1 cellular context compared by ENCODE assay signal in the genomic region with DNA sequence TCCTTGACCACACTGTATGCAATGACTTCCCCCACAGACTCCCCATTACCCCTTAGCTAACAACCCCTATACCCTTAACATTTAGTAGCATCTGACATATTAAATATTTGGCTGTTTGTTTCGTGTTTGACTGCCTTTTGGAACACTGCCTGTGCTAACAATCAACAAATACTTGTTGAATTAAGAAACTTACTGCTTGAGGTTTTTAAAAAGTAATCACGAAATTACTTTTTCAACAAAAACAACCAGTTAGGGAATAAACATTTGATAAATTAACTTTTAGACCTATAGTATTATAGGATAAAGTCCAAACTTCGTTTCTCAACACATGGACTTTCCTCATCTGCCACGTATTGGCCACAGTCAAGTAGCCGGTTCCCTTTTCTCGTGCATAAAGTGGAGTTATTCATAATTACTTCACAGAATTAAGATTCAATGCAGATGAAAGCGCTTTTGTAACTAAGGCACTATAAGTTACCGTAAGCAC.
TF ChIP-seq lines count a peak whose summit lies in the region.

No MANE protein-coding gene starts in this region.

TF ChIP-seq in K562, 482 proteins besides CTCF, POLR2A, EP300 and RAD21:
- TF ChIP-seq ZNF695 (CRISPR knock-in tag; IDR thresholded peaks at IDR 0.05) (no peak), HDGF (IDR thresholded peaks at IDR 0.05) (no peak), BCL6 (CRISPR knock-in tag; IDR thresholded peaks at IDR 0.05) (no peak), FOXP1 (CRISPR knock-in tag; IDR thresholded peaks at IDR 0.05) (0 out of 2 replicates have a peak, but pooled peaks have one; percentile 6), PRMT5 (CRISPR knock-in tag; IDR thresholded peaks at IDR 0.05) (no peak), SNRNP70 (optimal IDR thresholded peaks at IDR 0.05; ENCODE audit: low read depth, low read length) (no peak), ZC3H4 (CRISPR knock-in tag; IDR thresholded peaks at IDR 0.05; ENCODE audit: borderline replicate concordance) (no peak), STAT5B (CRISPR knock-in tag; IDR thresholded peaks at IDR 0.05) (no peak), ZZZ3 (IDR thresholded peaks at IDR 0.05) (no peak), PRPF4 (IDR thresholded peaks at IDR 0.05; ENCODE audit: insufficient read depth, low read depth, low read length, poor library complexity, severe bottlenecking) (no peak), SMAD4 (CRISPR knock-in tag; conservative IDR thresholded peaks at IDR 0.05) (no peak), DMBX1 (CRISPR knock-in tag; IDR thresholded peaks at IDR 0.05; ENCODE audit: borderline replicate concordance) (no peak), BRD9 (IDR thresholded peaks at IDR 0.05; ENCODE audit: low read depth, partially characterized antibody) (no peak), ESRRB (CRISPR knock-in tag; IDR thresholded peaks at IDR 0.05; ENCODE audit: borderline replicate concordance) (no peak), MCM5 (IDR thresholded peaks at IDR 0.05; ENCODE audit: low read depth) (no peak), CTBP1 (IDR thresholded peaks at IDR 0.05; ENCODE audit: borderline replicate concordance) (no peak), PML (IDR thresholded peaks at IDR 0.05; ENCODE audit: low read length) (no peak), NCOA1 (IDR thresholded peaks at IDR 0.05; ENCODE audit: low read depth) (no peak), HDAC3 (IDR thresholded peaks at IDR 0.05; ENCODE audit: borderline replicate concordance, partially characterized antibody) (no peak)
- TF ChIP-seq, protein P1, sequence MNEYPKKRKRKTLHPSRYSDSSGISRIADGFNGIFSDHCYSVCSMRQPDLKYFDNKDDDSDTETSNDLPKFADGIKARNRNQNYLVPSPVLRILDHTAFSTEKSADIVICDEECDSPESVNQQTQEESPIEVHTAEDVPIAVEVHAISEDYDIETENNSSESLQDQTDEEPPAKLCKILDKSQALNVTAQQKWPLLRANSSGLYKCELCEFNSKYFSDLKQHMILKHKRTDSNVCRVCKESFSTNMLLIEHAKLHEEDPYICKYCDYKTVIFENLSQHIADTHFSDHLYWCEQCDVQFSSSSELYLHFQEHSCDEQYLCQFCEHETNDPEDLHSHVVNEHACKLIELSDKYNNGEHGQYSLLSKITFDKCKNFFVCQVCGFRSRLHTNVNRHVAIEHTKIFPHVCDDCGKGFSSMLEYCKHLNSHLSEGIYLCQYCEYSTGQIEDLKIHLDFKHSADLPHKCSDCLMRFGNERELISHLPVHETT (CRISPR knock-in tag; conservative IDR thresholded peaks at IDR 0.05 in 1 of 2, IDR thresholded peaks at IDR 0.05 in 1 of 2) = 0 out of 4 replicates have a peak, but pooled peaks of 1 of the 2 experiments have one; percentile 29
- TF ChIP-seq, protein P2, sequence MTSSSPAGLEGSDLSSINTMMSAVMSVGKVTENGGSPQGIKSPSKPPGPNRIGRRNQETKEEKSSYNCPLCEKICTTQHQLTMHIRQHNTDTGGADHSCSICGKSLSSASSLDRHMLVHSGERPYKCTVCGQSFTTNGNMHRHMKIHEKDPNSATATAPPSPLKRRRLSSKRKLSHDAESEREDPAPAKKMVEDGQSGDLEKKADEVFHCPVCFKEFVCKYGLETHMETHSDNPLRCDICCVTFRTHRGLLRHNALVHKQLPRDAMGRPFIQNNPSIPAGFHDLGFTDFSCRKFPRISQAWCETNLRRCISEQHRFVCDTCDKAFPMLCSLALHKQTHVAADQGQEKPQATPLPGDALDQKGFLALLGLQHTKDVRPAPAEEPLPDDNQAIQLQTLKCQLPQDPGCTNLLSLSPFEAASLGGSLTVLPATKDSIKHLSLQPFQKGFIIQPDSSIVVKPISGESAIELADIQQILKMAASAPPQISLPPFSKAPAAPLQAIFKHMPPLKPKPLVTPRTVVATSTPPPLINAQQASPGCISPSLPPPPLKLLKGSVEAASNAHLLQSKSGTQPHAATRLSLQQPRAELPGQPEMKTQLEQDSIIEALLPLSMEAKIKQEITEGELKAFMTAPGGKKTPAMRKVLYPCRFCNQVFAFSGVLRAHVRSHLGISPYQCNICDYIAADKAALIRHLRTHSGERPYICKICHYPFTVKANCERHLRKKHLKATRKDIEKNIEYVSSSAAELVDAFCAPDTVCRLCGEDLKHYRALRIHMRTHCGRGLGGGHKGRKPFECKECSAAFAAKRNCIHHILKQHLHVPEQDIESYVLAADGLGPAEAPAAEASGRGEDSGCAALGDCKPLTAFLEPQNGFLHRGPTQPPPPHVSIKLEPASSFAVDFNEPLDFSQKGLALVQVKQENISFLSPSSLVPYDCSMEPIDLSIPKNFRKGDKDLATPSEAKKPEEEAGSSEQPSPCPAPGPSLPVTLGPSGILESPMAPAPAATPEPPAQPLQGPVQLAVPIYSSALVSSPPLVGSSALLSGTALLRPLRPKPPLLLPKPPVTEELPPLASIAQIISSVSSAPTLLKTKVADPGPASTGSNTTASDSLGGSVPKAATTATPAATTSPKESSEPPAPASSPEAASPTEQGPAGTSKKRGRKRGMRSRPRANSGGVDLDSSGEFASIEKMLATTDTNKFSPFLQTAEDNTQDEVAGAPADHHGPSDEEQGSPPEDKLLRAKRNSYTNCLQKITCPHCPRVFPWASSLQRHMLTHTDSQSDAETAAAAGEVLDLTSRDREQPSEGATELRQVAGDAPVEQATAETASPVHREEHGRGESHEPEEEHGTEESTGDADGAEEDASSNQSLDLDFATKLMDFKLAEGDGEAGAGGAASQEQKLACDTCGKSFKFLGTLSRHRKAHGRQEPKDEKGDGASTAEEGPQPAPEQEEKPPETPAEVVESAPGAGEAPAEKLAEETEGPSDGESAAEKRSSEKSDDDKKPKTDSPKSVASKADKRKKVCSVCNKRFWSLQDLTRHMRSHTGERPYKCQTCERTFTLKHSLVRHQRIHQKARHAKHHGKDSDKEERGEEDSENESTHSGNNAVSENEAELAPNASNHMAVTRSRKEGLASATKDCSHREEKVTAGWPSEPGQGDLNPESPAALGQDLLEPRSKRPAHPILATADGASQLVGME (CRISPR knock-in tag; IDR thresholded peaks at IDR 0.05) = no peak
- TF ChIP-seq, protein P3, sequence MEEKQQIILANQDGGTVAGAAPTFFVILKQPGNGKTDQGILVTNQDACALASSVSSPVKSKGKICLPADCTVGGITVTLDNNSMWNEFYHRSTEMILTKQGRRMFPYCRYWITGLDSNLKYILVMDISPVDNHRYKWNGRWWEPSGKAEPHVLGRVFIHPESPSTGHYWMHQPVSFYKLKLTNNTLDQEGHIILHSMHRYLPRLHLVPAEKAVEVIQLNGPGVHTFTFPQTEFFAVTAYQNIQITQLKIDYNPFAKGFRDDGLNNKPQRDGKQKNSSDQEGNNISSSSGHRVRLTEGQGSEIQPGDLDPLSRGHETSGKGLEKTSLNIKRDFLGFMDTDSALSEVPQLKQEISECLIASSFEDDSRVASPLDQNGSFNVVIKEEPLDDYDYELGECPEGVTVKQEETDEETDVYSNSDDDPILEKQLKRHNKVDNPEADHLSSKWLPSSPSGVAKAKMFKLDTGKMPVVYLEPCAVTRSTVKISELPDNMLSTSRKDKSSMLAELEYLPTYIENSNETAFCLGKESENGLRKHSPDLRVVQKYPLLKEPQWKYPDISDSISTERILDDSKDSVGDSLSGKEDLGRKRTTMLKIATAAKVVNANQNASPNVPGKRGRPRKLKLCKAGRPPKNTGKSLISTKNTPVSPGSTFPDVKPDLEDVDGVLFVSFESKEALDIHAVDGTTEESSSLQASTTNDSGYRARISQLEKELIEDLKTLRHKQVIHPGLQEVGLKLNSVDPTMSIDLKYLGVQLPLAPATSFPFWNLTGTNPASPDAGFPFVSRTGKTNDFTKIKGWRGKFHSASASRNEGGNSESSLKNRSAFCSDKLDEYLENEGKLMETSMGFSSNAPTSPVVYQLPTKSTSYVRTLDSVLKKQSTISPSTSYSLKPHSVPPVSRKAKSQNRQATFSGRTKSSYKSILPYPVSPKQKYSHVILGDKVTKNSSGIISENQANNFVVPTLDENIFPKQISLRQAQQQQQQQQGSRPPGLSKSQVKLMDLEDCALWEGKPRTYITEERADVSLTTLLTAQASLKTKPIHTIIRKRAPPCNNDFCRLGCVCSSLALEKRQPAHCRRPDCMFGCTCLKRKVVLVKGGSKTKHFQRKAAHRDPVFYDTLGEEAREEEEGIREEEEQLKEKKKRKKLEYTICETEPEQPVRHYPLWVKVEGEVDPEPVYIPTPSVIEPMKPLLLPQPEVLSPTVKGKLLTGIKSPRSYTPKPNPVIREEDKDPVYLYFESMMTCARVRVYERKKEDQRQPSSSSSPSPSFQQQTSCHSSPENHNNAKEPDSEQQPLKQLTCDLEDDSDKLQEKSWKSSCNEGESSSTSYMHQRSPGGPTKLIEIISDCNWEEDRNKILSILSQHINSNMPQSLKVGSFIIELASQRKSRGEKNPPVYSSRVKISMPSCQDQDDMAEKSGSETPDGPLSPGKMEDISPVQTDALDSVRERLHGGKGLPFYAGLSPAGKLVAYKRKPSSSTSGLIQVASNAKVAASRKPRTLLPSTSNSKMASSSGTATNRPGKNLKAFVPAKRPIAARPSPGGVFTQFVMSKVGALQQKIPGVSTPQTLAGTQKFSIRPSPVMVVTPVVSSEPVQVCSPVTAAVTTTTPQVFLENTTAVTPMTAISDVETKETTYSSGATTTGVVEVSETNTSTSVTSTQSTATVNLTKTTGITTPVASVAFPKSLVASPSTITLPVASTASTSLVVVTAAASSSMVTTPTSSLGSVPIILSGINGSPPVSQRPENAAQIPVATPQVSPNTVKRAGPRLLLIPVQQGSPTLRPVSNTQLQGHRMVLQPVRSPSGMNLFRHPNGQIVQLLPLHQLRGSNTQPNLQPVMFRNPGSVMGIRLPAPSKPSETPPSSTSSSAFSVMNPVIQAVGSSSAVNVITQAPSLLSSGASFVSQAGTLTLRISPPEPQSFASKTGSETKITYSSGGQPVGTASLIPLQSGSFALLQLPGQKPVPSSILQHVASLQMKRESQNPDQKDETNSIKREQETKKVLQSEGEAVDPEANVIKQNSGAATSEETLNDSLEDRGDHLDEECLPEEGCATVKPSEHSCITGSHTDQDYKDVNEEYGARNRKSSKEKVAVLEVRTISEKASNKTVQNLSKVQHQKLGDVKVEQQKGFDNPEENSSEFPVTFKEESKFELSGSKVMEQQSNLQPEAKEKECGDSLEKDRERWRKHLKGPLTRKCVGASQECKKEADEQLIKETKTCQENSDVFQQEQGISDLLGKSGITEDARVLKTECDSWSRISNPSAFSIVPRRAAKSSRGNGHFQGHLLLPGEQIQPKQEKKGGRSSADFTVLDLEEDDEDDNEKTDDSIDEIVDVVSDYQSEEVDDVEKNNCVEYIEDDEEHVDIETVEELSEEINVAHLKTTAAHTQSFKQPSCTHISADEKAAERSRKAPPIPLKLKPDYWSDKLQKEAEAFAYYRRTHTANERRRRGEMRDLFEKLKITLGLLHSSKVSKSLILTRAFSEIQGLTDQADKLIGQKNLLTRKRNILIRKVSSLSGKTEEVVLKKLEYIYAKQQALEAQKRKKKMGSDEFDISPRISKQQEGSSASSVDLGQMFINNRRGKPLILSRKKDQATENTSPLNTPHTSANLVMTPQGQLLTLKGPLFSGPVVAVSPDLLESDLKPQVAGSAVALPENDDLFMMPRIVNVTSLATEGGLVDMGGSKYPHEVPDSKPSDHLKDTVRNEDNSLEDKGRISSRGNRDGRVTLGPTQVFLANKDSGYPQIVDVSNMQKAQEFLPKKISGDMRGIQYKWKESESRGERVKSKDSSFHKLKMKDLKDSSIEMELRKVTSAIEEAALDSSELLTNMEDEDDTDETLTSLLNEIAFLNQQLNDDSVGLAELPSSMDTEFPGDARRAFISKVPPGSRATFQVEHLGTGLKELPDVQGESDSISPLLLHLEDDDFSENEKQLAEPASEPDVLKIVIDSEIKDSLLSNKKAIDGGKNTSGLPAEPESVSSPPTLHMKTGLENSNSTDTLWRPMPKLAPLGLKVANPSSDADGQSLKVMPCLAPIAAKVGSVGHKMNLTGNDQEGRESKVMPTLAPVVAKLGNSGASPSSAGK (IDR thresholded peaks at IDR 0.05) = peak; percentile 92; the same call in 1 of the 2 replicates
- TF ChIP-seq, protein P4, sequence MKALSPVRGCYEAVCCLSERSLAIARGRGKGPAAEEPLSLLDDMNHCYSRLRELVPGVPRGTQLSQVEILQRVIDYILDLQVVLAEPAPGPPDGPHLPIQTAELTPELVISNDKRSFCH (CRISPR knock-in tag; IDR thresholded peaks at IDR 0.05) = no peak
- TF ChIP-seq, protein P4 (tag; IDR thresholded peaks at IDR 0.05) = no peak
- TF ChIP-seq, protein P5, sequence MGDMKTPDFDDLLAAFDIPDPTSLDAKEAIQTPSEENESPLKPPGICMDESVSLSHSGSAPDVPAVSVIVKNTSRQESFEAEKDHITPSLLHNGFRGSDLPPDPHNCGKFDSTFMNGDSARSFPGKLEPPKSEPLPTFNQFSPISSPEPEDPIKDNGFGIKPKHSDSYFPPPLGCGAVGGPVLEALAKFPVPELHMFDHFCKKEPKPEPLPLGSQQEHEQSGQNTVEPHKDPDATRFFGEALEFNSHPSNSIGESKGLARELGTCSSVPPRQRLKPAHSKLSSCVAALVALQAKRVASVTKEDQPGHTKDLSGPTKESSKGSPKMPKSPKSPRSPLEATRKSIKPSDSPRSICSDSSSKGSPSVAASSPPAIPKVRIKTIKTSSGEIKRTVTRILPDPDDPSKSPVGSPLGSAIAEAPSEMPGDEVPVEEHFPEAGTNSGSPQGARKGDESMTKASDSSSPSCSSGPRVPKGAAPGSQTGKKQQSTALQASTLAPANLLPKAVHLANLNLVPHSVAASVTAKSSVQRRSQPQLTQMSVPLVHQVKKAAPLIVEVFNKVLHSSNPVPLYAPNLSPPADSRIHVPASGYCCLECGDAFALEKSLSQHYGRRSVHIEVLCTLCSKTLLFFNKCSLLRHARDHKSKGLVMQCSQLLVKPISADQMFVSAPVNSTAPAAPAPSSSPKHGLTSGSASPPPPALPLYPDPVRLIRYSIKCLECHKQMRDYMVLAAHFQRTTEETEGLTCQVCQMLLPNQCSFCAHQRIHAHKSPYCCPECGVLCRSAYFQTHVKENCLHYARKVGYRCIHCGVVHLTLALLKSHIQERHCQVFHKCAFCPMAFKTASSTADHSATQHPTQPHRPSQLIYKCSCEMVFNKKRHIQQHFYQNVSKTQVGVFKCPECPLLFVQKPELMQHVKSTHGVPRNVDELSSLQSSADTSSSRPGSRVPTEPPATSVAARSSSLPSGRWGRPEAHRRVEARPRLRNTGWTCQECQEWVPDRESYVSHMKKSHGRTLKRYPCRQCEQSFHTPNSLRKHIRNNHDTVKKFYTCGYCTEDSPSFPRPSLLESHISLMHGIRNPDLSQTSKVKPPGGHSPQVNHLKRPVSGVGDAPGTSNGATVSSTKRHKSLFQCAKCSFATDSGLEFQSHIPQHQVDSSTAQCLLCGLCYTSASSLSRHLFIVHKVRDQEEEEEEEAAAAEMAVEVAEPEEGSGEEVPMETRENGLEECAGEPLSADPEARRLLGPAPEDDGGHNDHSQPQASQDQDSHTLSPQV (IDR thresholded peaks at IDR 0.05) = peak; percentile 49; the same call in 1 of the 2 replicates
TF ChIP-seq in K562: peak in this region for 4.
